In genomic region chr16:56673916-56674315, GRCh38 we compare ENCODE assay signal across 8 cellular contexts. TPM values are rescaled to one million over a fixed set of nuclear protein-coding genes. Genes with fewer than 3 reads are reported as not detected.
DNase-seq lines count a peak whose midpoint lies in the region; ATAC-seq, FAIRE-seq and TF ChIP-seq lines count a peak whose summit lies in the region.

No MANE protein-coding gene starts in this region.

- H4K20me1 ChIP-seq in DOHH2 (ENCODE audit: control insufficient read depth, insufficient read depth, low read depth, low read length): no peaks in the 10 kb centered on the region

- H3K4me2 ChIP-seq in DOHH2 (ENCODE audit: low read length) (no peak overlapping the region), mesenchymal stem cell (ENCODE audit: low read length, poor library complexity, severe bottlenecking) (no peak overlapping the region)

- no peak overlapping the region for H3K4me3 ChIP-seq in DOHH2 (ENCODE audit: low read length)
- no peak overlapping the region for H3K4me3 ChIP-seq in MG63
- no peak overlapping the region for H3K4me3 ChIP-seq in bronchial epithelial cell (ENCODE audit: low read depth, low read length)
- no peak overlapping the region for H3K4me3 ChIP-seq in mesenchymal stem cell (ENCODE audit: insufficient read depth in 1 of 2, low read depth in 1 of 2, low read length in 2 of 2)

- no peak overlapping the region for H2BK12ac ChIP-seq in mesenchymal stem cell (ENCODE audit: low read length in 2 of 2)

- ATAC-seq in GM18505 (IDR thresholded peaks at IDR 0.05; ENCODE audit: unreplicated experiment): no peak

- WGBS in mesenchymal stem cell: 30% methylated on average over 12 of the region's 12 CpGs

- no peaks in the 10 kb centered on the region for H3K79me1 ChIP-seq in mesenchymal stem cell (replicated peaks; ENCODE audit: low read length, poor library complexity, severe bottlenecking)

- TF ChIP-seq POLR2A in GM18505 (IDR thresholded peaks at IDR 0.05; ENCODE audit: borderline replicate concordance, extremely low read depth, insufficient read depth, insufficient read length): no peak

- peaks cover 63% of the 10 kb centered on the region for H3K27me3 ChIP-seq in DOHH2 (ENCODE audit: control insufficient read depth, low read length)
- H3K27me3 ChIP-seq in MG63: no peaks in the 10 kb centered on the region
- peaks cover 11% of the 10 kb centered on the region for H3K27me3 ChIP-seq in bronchial epithelial cell (ENCODE audit: control insufficient read depth, insufficient read depth, low read length)
- peaks cover 33 to 64% of the 10 kb centered on the region in 2 experiments for H3K27me3 ChIP-seq in mesenchymal stem cell (ENCODE audit: control insufficient read depth in 1 of 2, insufficient read depth in 1 of 2, low read length in 2 of 2)

- H2BK120ac ChIP-seq in mesenchymal stem cell (ENCODE audit: low read depth, low read length): no peak overlapping the region

- H4K91ac ChIP-seq in mesenchymal stem cell (ENCODE audit: low read length): no peak overlapping the region

- no peak overlapping the region for H2AK5ac ChIP-seq in mesenchymal stem cell (ENCODE audit: low read length, severe bottlenecking)

- peaks cover 50% of the 10 kb centered on the region for H3K27me3 Mint-ChIP-seq in activated T-helper 1 cell treated with anti-CD3 and anti-CD28 coated beads, Interleukin-12 subunit alpha, Interleukin-12 subunit beta, Interleukin-2, Interleukin-4 antibody, amounts not matched to agents 30 ng/mL and 10 ng/mL and 1 ng/mL, durations not matched to agents 14 hours and 24 hours and 36 hours (ENCODE audit: insufficient read depth)

- H3K9me3 Mint-ChIP-seq in activated T-helper 1 cell treated with anti-CD3 and anti-CD28 coated beads, Interleukin-12 subunit alpha, Interleukin-12 subunit beta, Interleukin-2, Interleukin-4 antibody, amounts not matched to agents 30 ng/mL and 10 ng/mL and 1 ng/mL, durations not matched to agents 14 hours and 24 hours and 36 hours: no peaks in the 10 kb centered on the region

- no peak overlapping the region for H2AFZ ChIP-seq in mesenchymal stem cell (ENCODE audit: low read depth, low read length)

- FAIRE-seq in bronchial epithelial cell (lab: Jason Lieb, UNC) (no peak), HTR-8/SVneo (lab: Jason Lieb, UNC) (no peak)

- DNase-seq in MG63 (peak; percentile 55), bronchial epithelial cell (ENCODE audit: low read depth) (peak; percentile 35), mesenchymal stem cell (peak; percentile 43), GM19238 (ENCODE audit: insufficient read length, low spot score) (no peak), HTR-8/SVneo (ENCODE audit: insufficient read length, low spot score) (no peak)
- DNase-seq in activated T-helper 1 cell treated with anti-CD3 and anti-CD28 coated beads, Interleukin-12 subunit alpha, Interleukin-12 subunit beta, Interleukin-2, Interleukin-4 antibody, amounts not matched to agents 30 ng/mL and 10 ng/mL and 1 ng/mL, durations not matched to agents 14 hours and 24 hours and 36 hours (ENCODE audit: low spot score): no peak

- H3K18ac ChIP-seq in mesenchymal stem cell (ENCODE audit: low read depth in 1 of 2, low read length in 2 of 2): no peak overlapping the region

- no peaks in the 10 kb centered on the region for H3F3A ChIP-seq in DOHH2 (ENCODE audit: control insufficient read depth, insufficient read depth)

- H3K9me2 ChIP-seq in DOHH2 (replicated peaks; ENCODE audit: control insufficient read depth, low read length): no peaks in the 10 kb centered on the region

- H3K4me3 Mint-ChIP-seq in activated T-helper 1 cell treated with anti-CD3 and anti-CD28 coated beads, Interleukin-12 subunit alpha, Interleukin-12 subunit beta, Interleukin-2, Interleukin-4 antibody, amounts not matched to agents 30 ng/mL and 10 ng/mL and 1 ng/mL, durations not matched to agents 14 hours and 24 hours and 36 hours: no peak overlapping the region

- H3K4ac ChIP-seq in mesenchymal stem cell (ENCODE audit: low read depth in 1 of 2, low read length in 2 of 2): no peak overlapping the region

- no peak overlapping the region for H2BK5ac ChIP-seq in mesenchymal stem cell (ENCODE audit: low read depth, low read length, poor library complexity, severe bottlenecking)

- no peak overlapping the region for H4K8ac ChIP-seq in mesenchymal stem cell (ENCODE audit: low read length)

- H3K27ac Mint-ChIP-seq in activated T-helper 1 cell treated with anti-CD3 and anti-CD28 coated beads, Interleukin-12 subunit alpha, Interleukin-12 subunit beta, Interleukin-2, Interleukin-4 antibody, amounts not matched to agents 30 ng/mL and 10 ng/mL and 1 ng/mL, durations not matched to agents 14 hours and 24 hours and 36 hours: no peak overlapping the region

- no peak overlapping the region for H3K9ac ChIP-seq in mesenchymal stem cell (ENCODE audit: low read length)

- TF ChIP-seq CTCF in DOHH2 (IDR thresholded peaks at IDR 0.05; ENCODE audit: low read depth, low read length, poor library complexity, severe bottlenecking) (peak; percentile 52), bronchial epithelial cell (IDR thresholded peaks at IDR 0.05; ENCODE audit: insufficient read depth, low read length, severe bottlenecking) (peak; percentile 75)

- no peak overlapping the region for H2BK15ac ChIP-seq in mesenchymal stem cell (ENCODE audit: low read depth, poor library complexity, severe bottlenecking)

- H3K36me3 ChIP-seq in DOHH2 (ENCODE audit: control insufficient read depth, low read length) (no peaks in the 10 kb centered on the region), MG63 (no peaks in the 10 kb centered on the region), bronchial epithelial cell (ENCODE audit: control insufficient read depth, insufficient read depth, low read length) (no peaks in the 10 kb centered on the region), mesenchymal stem cell (ENCODE audit: control insufficient read depth in 1 of 2, insufficient read depth in 2 of 2, low read depth in 1 of 2, low read length in 2 of 2) (no peaks in the 10 kb centered on the region)

- peaks cover under 1% of the 10 kb centered on the region for H3K36me3 Mint-ChIP-seq in activated T-helper 1 cell treated with anti-CD3 and anti-CD28 coated beads, Interleukin-12 subunit alpha, Interleukin-12 subunit beta, Interleukin-2, Interleukin-4 antibody, amounts not matched to agents 30 ng/mL and 10 ng/mL and 1 ng/mL, durations not matched to agents 14 hours and 24 hours and 36 hours (ENCODE audit: low read depth)

- peaks cover 38% of the 10 kb centered on the region for H3K4me1 Mint-ChIP-seq in activated T-helper 1 cell treated with anti-CD3 and anti-CD28 coated beads, Interleukin-12 subunit alpha, Interleukin-12 subunit beta, Interleukin-2, Interleukin-4 antibody, amounts not matched to agents 30 ng/mL and 10 ng/mL and 1 ng/mL, durations not matched to agents 14 hours and 24 hours and 36 hours (ENCODE audit: low read depth)

- no peak overlapping the region for H3K27ac ChIP-seq in DOHH2 (ENCODE audit: low read depth, low read length)
- no peak overlapping the region for H3K27ac ChIP-seq in mesenchymal stem cell (ENCODE audit: low read length, poor library complexity, severe bottlenecking)

- H3K79me2 ChIP-seq in DOHH2 (ENCODE audit: control insufficient read depth, low read length): no peaks in the 10 kb centered on the region

- no peaks in the 10 kb centered on the region for H3K9me3 ChIP-seq in DOHH2 (ENCODE audit: control insufficient read depth, insufficient read depth, low read length)
- no peaks in the 10 kb centered on the region for H3K9me3 ChIP-seq in MG63
- no peaks in the 10 kb centered on the region for H3K9me3 ChIP-seq in mesenchymal stem cell (ENCODE audit: control insufficient read depth, low read length)

- no peaks in the 10 kb centered on the region for H3K4me1 ChIP-seq in DOHH2 (ENCODE audit: control insufficient read depth, low read length)
- peaks cover 13% of the 10 kb centered on the region for H3K4me1 ChIP-seq in mesenchymal stem cell (ENCODE audit: control insufficient read depth, insufficient read depth, low read depth, low read length)

- no peak overlapping the region for H3K23ac ChIP-seq in mesenchymal stem cell (ENCODE audit: low read length in 2 of 2)

- no peak overlapping the region for H3K14ac ChIP-seq in mesenchymal stem cell (ENCODE audit: low read length in 2 of 2)

- intact Hi-C loops in activated T-helper 1 cell treated with anti-CD3 and anti-CD28 coated beads, Interleukin-12 subunit alpha, Interleukin-12 subunit beta, Interleukin-2, Interleukin-4 antibody, amounts not matched to agents 30 ng/mL and 10 ng/mL and 1 ng/mL, durations not matched to agents 14 hours and 24 hours and 36 hours (cut with micrococcal nuclease): loop anchor here (1.0 kb wide), 2 partner anchors 8 to 28 kb away; partner anchors contain the start of gene MT1X

RNA-seq across cellular contexts. Expression of gene MT1H, which starts 4.3 kb away (rescaled TPM):
- total RNA-seq in MG63 (2014; rRNA removed; shearing (Covaris generic); ENCODE audit: low replicate concordance): not detected in 2 replicates
- total RNA-seq in bronchial epithelial cell: not detected in 2 replicates
- polyA plus RNA-seq in mesenchymal stem cell (2013, experiment 1 of 2): not detected
- polyA plus RNA-seq in mesenchymal stem cell (2013, experiment 2 of 2): not detected
- total RNA-seq in activated T-helper 1 cell treated with anti-CD3 and anti-CD28 coated beads, Interleukin-12 subunit alpha, Interleukin-12 subunit beta, Interleukin-2, Interleukin-4 antibody, amounts not matched to agents 30 ng/mL and 10 ng/mL and 1 ng/mL, durations not matched to agents 14 hours and 24 hours and 36 hours: 1.4 TPM in 1 of 2 replicates, not detected in the other

RNA-seq across cellular contexts. Expression of gene MT1G, which starts 6.1 kb away (rescaled TPM):
- not detected in 2 replicates for total RNA-seq in MG63 (2014; rRNA removed; shearing (Covaris generic); ENCODE audit: low replicate concordance)
- 0.64 TPM in 1 of 2 replicates, not detected in the other for total RNA-seq in bronchial epithelial cell
- polyA plus RNA-seq in mesenchymal stem cell (2013, experiment 1 of 2): not detected
- polyA plus RNA-seq in mesenchymal stem cell (2013, experiment 2 of 2): not detected
- total RNA-seq in activated T-helper 1 cell treated with anti-CD3 and anti-CD28 coated beads, Interleukin-12 subunit alpha, Interleukin-12 subunit beta, Interleukin-2, Interleukin-4 antibody, amounts not matched to agents 30 ng/mL and 10 ng/mL and 1 ng/mL, durations not matched to agents 14 hours and 24 hours and 36 hours: 28.5 and 29.1 TPM in 2 replicates

RNA-seq across cellular contexts. Expression of gene MT1X, which starts 8.4 kb away (rescaled TPM):
- total RNA-seq in MG63 (2014; rRNA removed; shearing (Covaris generic); ENCODE audit: low replicate concordance): 36.3 and 166 TPM in 2 replicates
- total RNA-seq in bronchial epithelial cell: 212 and 261 TPM in 2 replicates
- polyA plus RNA-seq in mesenchymal stem cell (2013, experiment 1 of 2): 11.0 TPM
- polyA plus RNA-seq in mesenchymal stem cell (2013, experiment 2 of 2): 11.0 TPM
- 60.7 and 70.4 TPM in 2 replicates for total RNA-seq in activated T-helper 1 cell treated with anti-CD3 and anti-CD28 coated beads, Interleukin-12 subunit alpha, Interleukin-12 subunit beta, Interleukin-2, Interleukin-4 antibody, amounts not matched to agents 30 ng/mL and 10 ng/mL and 1 ng/mL, durations not matched to agents 14 hours and 24 hours and 36 hours

RNA-seq across cellular contexts. Expression of gene MT1F, which starts 16.2 kb away (rescaled TPM):
- total RNA-seq in MG63 (2014; rRNA removed; shearing (Covaris generic); ENCODE audit: low replicate concordance): not detected in 2 replicates
- 1.5 and 1.6 TPM in 2 replicates for total RNA-seq in bronchial epithelial cell
- polyA plus RNA-seq in mesenchymal stem cell (2013, experiment 1 of 2): not detected
- polyA plus RNA-seq in mesenchymal stem cell (2013, experiment 2 of 2): not detected
- 4.3 and 5.2 TPM in 2 replicates for total RNA-seq in activated T-helper 1 cell treated with anti-CD3 and anti-CD28 coated beads, Interleukin-12 subunit alpha, Interleukin-12 subunit beta, Interleukin-2, Interleukin-4 antibody, amounts not matched to agents 30 ng/mL and 10 ng/mL and 1 ng/mL, durations not matched to agents 14 hours and 24 hours and 36 hours

RNA-seq across cellular contexts. Expression of gene MT1B, which starts 22.2 kb away (rescaled TPM):
- total RNA-seq in MG63 (2014; rRNA removed; shearing (Covaris generic); ENCODE audit: low replicate concordance): not detected in 2 replicates
- not detected in 2 replicates for total RNA-seq in bronchial epithelial cell
- polyA plus RNA-seq in mesenchymal stem cell (2013, experiment 1 of 2): not detected
- polyA plus RNA-seq in mesenchymal stem cell (2013, experiment 2 of 2): not detected
- total RNA-seq in activated T-helper 1 cell treated with anti-CD3 and anti-CD28 coated beads, Interleukin-12 subunit alpha, Interleukin-12 subunit beta, Interleukin-2, Interleukin-4 antibody, amounts not matched to agents 30 ng/mL and 10 ng/mL and 1 ng/mL, durations not matched to agents 14 hours and 24 hours and 36 hours: not detected in 2 replicates

Comparison
In these comparisons a context has a peak if more than half of its experiments do, and no peak if none do; other contexts are left out.
1. DNase-seq: peak in MG63 (single experiment), bronchial epithelial cell (single experiment) and mesenchymal stem cell (single experiment); none in GM19238 (single experiment), activated T-helper 1 cell treated with anti-CD3 and anti-CD28 coated beads, Interleukin-12 subunit alpha, Interleukin-12 subunit beta, Interleukin-2, Interleukin-4 antibody, amounts not matched to agents 30 ng/mL and 10 ng/mL and 1 ng/mL, durations not matched to agents 14 hours and 24 hours and 36 hours (single experiment) and HTR-8/SVneo (single experiment).
2. RNA of gene MT1G, which starts 6.1 kb away (total RNA-seq): 28.5 to 29.1 TPM in activated T-helper 1 cell treated with anti-CD3 and anti-CD28 coated beads, Interleukin-12 subunit alpha, Interleukin-12 subunit beta, Interleukin-2, Interleukin-4 antibody, amounts not matched to agents 30 ng/mL and 10 ng/mL and 1 ng/mL, durations not matched to agents 14 hours and 24 hours and 36 hours; not detected in MG63 and 0.64 TPM in bronchial epithelial cell; every median in the first group is over 10 times any median in the second.